16 cellular contexts compared by ENCODE assay signal in genomic region chr21:43639470-43640178, GRCh38. TPM values are rescaled to one million over a fixed set of nuclear protein-coding genes. Genes with fewer than 3 reads are reported as not detected.
DNase-seq lines count a peak whose midpoint lies in the region; ATAC-seq, FAIRE-seq and TF ChIP-seq lines count a peak whose summit lies in the region.
"Had no signal": no experiment of that assay in that cellular context is flagged by ENCODE, and none has a peak within 500 bp of the region (broad histone marks: within the 10 kb centered on the region; RNA-seq: fewer than 3 reads in every experiment).

No MANE protein-coding gene starts in this region.

- no peaks in the 10 kb centered on the region for H3K36me3 Mint-ChIP-seq in activated T-helper 17 cell treated with anti-CD3 and anti-CD28 coated beads, Interleukin-2, amount 50 U/mL, for 72 hours (ENCODE audit: low read depth)
- H3K36me3 Mint-ChIP-seq: natural killer cell treated with Interleukin-12 subunit alpha and Interleukin-12 subunit beta and Interleukin-15 and Interleukin-18, amount 100 ng/mL, for 72 hours had no signal

- H3K27me3 Mint-ChIP-seq in activated T-helper 17 cell treated with anti-CD3 and anti-CD28 coated beads, Interleukin-2, amount 50 U/mL, for 72 hours: no peaks in the 10 kb centered on the region
- H3K27me3 Mint-ChIP-seq: natural killer cell treated with Interleukin-12 subunit alpha and Interleukin-12 subunit beta and Interleukin-15 and Interleukin-18, amount 100 ng/mL, for 72 hours had no signal

- no peak for TF ChIP-seq POLR2A in gastroesophageal sphincter (IDR thresholded peaks at IDR 0.05)

- no peak overlapping the region for H3K9ac ChIP-seq in kidney (ENCODE audit: low read length in 2 of 2)
- H3K9ac ChIP-seq: BLaER1 treated with 17β-estradiol and CSF1 and Interleukin-3, amounts not matched to agents 10 nM and 100 nM had no signal

- ATAC-seq in activated T-helper 17 cell treated with anti-CD3 and anti-CD28 coated beads, Interleukin-2, amount 50 U/mL, for 72 hours (replicated peaks): no peak
- ATAC-seq in HG03045 (IDR thresholded peaks at IDR 0.05; ENCODE audit: unreplicated experiment) (no peak), gastroesophageal sphincter (no peak)
- ATAC-seq: natural killer cell treated with Interleukin-12 subunit alpha and Interleukin-12 subunit beta and Interleukin-15 and Interleukin-18, amount 100 ng/mL, for 72 hours; upper lobe of right lung had no signal

- peak; percentile 66 for DNase-seq in AG04449 (ENCODE audit: low read depth, low spot score)
- DNase-seq in HPDE6-E6E7 (ENCODE audit: extremely low spot score): peak; percentile 21
- peak; percentile 39 for DNase-seq in hepatocyte (ENCODE audit: low spot score)
- DNase-seq in NCI-H510A treated with DMSO at 0.1 percent for 48 hours (lab: John Stamatoyannopoulos, UW): no peak
- no peak for DNase-seq in kidney
- DNase-seq: activated CD4-positive, CD25-positive, alpha-beta regulatory T cell treated with anti-CD3 and anti-CD28 coated beads, Interleukin-2, amount 50 U/mL, for 72 hours; body of pancreas; NCI-H524; upper lobe of right lung had no signal

- no peak overlapping the region for H2AFZ ChIP-seq in hepatocyte

- H3K4me1 Mint-ChIP-seq in activated T-helper 17 cell treated with anti-CD3 and anti-CD28 coated beads, Interleukin-2, amount 50 U/mL, for 72 hours: peaks cover 4% of the 10 kb centered on the region

- H3K9me3 ChIP-seq in hepatocyte (ENCODE audit: low read depth) (no peaks in the 10 kb centered on the region), gastroesophageal sphincter (no peaks in the 10 kb centered on the region), kidney (ENCODE audit: control insufficient read depth in 1 of 2, low read length in 2 of 2) (no peaks in the 10 kb centered on the region)
- H3K9me3 ChIP-seq: BLaER1 treated with 17β-estradiol and CSF1 and Interleukin-3, amounts not matched to agents 10 nM and 100 nM; body of pancreas; SJSA1; upper lobe of right lung had no signal

- peaks cover 7% of the 10 kb centered on the region for H3K4me1 ChIP-seq in hepatocyte (ENCODE audit: insufficient read depth)
- H3K4me1 ChIP-seq in gastroesophageal sphincter: no peaks in the 10 kb centered on the region
- H3K4me1 ChIP-seq in kidney (ENCODE audit: control insufficient read depth in 1 of 2, insufficient read depth in 1 of 2, low read depth in 1 of 2, low read length in 2 of 2): no peaks in the 10 kb centered on the region

- no peaks in the 10 kb centered on the region for H3K9me2 ChIP-seq in hepatocyte (replicated peaks; ENCODE audit: insufficient read depth)

- TF ChIP-seq CTCF in AG04449 (IDR thresholded peaks at IDR 0.05; ENCODE audit: insufficient read depth, low read length, missing control alignments) (no peak), hepatocyte (IDR thresholded peaks at IDR 0.05; ENCODE audit: poor library complexity) (no peak), gastroesophageal sphincter (IDR thresholded peaks at IDR 0.05) (no peak), kidney (IDR thresholded peaks at IDR 0.05; ENCODE audit: borderline replicate concordance, extremely low read depth, insufficient read depth) (no peak)

- no peaks in the 10 kb centered on the region for H3K79me2 ChIP-seq in hepatocyte

- H3K9me3 Mint-ChIP-seq in activated T-helper 17 cell treated with anti-CD3 and anti-CD28 coated beads, Interleukin-2, amount 50 U/mL, for 72 hours: no peaks in the 10 kb centered on the region
- H3K9me3 Mint-ChIP-seq: natural killer cell treated with Interleukin-12 subunit alpha and Interleukin-12 subunit beta and Interleukin-15 and Interleukin-18, amount 100 ng/mL, for 72 hours had no signal

- H3K27me3 ChIP-seq in hepatocyte (no peaks in the 10 kb centered on the region), gastroesophageal sphincter (no peaks in the 10 kb centered on the region)
- H3K27me3 ChIP-seq: BLaER1 treated with 17β-estradiol and CSF1 and Interleukin-3, amounts not matched to agents 10 nM and 100 nM; body of pancreas; SJSA1; upper lobe of right lung had no signal

- H3K27ac ChIP-seq in hepatocyte: peak overlapping the region; percentile 89
- no peak overlapping the region for H3K27ac ChIP-seq in gastroesophageal sphincter
- no peak overlapping the region for H3K27ac ChIP-seq in kidney (ENCODE audit: low read depth in 2 of 2, low read length in 2 of 2)
- H3K27ac ChIP-seq: BLaER1 treated with 17β-estradiol and CSF1 and Interleukin-3, amounts not matched to agents 10 nM and 100 nM; body of pancreas; SJSA1; upper lobe of right lung had no signal

- POLR2A ChIA-PET in AG04449 (lab: Yijun Ruan, JAX): interaction anchor here (1.2 kb wide), 1 partner anchor 39 kb away, joined by 3 read pairs; no protein-coding TSS in a partner anchor

- peak overlapping the region; percentile 34 for H3K27ac Mint-ChIP-seq in activated T-helper 17 cell treated with anti-CD3 and anti-CD28 coated beads, Interleukin-2, amount 50 U/mL, for 72 hours
- H3K27ac Mint-ChIP-seq: natural killer cell treated with Interleukin-12 subunit alpha and Interleukin-12 subunit beta and Interleukin-15 and Interleukin-18, amount 100 ng/mL, for 72 hours had no signal

- H3K36me3 ChIP-seq in hepatocyte (replicated peaks; ENCODE audit: insufficient read depth, low read depth) (no peaks in the 10 kb centered on the region), gastroesophageal sphincter (no peaks in the 10 kb centered on the region), kidney (ENCODE audit: control insufficient read depth in 1 of 2, insufficient read depth in 2 of 2, low read length in 2 of 2) (no peaks in the 10 kb centered on the region)
- H3K36me3 ChIP-seq: BLaER1 treated with 17β-estradiol and CSF1 and Interleukin-3, amounts not matched to agents 10 nM and 100 nM; SJSA1; upper lobe of right lung had no signal

- intact Hi-C loops in kidney (cut with DNase I): no loop called here

- H3K4me2 ChIP-seq in hepatocyte: no peak overlapping the region
- H3K4me2 ChIP-seq: BLaER1 treated with 17β-estradiol and CSF1 and Interleukin-3, amounts not matched to agents 10 nM and 100 nM had no signal

- H3K4me3 ChIP-seq in AG04449 (ENCODE audit: low read depth, low read length) (no peak overlapping the region), hepatocyte (no peak overlapping the region), gastroesophageal sphincter (no peak overlapping the region), kidney (ENCODE audit: low read length in 2 of 2) (no peak overlapping the region)
- H3K4me3 ChIP-seq: BLaER1 treated with 17β-estradiol and CSF1 and Interleukin-3, amounts not matched to agents 10 nM and 100 nM; body of pancreas; SJSA1; upper lobe of right lung had no signal

- TF ChIP-seq EP300 in gastroesophageal sphincter (IDR thresholded peaks at IDR 0.05): no peak

- no peaks in the 10 kb centered on the region for H4K20me1 ChIP-seq in hepatocyte (ENCODE audit: insufficient read depth, poor library complexity, severe bottlenecking)
- H4K20me1 ChIP-seq: BLaER1 treated with 17β-estradiol and CSF1 and Interleukin-3, amounts not matched to agents 10 nM and 100 nM had no signal

- 74% methylated on average over 5 of the region's 5 CpGs for WGBS in hepatocyte (ENCODE audit: low lambda C conversion rate, missing lambda C conversion rate)
- WGBS in gastroesophageal sphincter (ENCODE audit: low coverage in 1 of 2), 2 donors: 74 to 77% methylated on average over 5 of the region's 5 CpGs

- CTCF ChIA-PET in AG04449 (lab: Yijun Ruan, JAX): interaction anchor here (1.7 kb wide), 1 partner anchor 11 kb away, joined by 6 read pairs; no protein-coding TSS in a partner anchor

- no peak for FAIRE-seq in kidney (lab: Jason Lieb, UNC)
- FAIRE-seq: islet of Langerhans had no signal

- no peak overlapping the region for H3K4me3 Mint-ChIP-seq in activated T-helper 17 cell treated with anti-CD3 and anti-CD28 coated beads, Interleukin-2, amount 50 U/mL, for 72 hours
- H3K4me3 Mint-ChIP-seq: natural killer cell treated with Interleukin-12 subunit alpha and Interleukin-12 subunit beta and Interleukin-15 and Interleukin-18, amount 100 ng/mL, for 72 hours had no signal

RNA-seq across cellular contexts. Expression of gene HSF2BP, which starts 19.7 kb away (rescaled TPM):
- 1 to 10 TPM in 1 of 2 donors, under 1 TPM in 1; 0.50 to 1.0 TPM for total RNA-seq in activated T-helper 17 cell treated with anti-CD3 and anti-CD28 coated beads, Interleukin-2, amount 50 U/mL, for 72 hours
- 1.4 and 2.1 TPM in 2 replicates for total RNA-seq in hepatocyte
- polyA plus RNA-seq in hepatocyte: 1.3 and 3.1 TPM in 2 replicates
- total RNA-seq in gastroesophageal sphincter: 1 to 10 TPM in 2 of 4 donors, under 1 TPM in 2; 0.40 to 2.4 (median 1.2) TPM
- total RNA-seq in kidney: 0.60 TPM
- polyA plus RNA-seq in kidney (ENCODE audit: insufficient read depth, low read depth, low replicate concordance): 0.19 TPM

RNA-seq across cellular contexts. Expression of gene RRP1B, which starts 19.7 kb away (rescaled TPM):
- 10 to 100 TPM; 34.5 to 76.3 TPM for total RNA-seq in activated T-helper 17 cell treated with anti-CD3 and anti-CD28 coated beads, Interleukin-2, amount 50 U/mL, for 72 hours
- total RNA-seq in hepatocyte (19.2 and 20.3 TPM in 2 replicates), gastroesophageal sphincter (10 to 100 TPM; 17.8 to 23.7 (median 21.2) TPM), kidney (17.8 TPM)
- polyA plus RNA-seq in hepatocyte (16.5 and 18.6 TPM in 2 replicates), kidney (ENCODE audit: insufficient read depth, low read depth, low replicate concordance) (5.0 TPM)

Comparison
In these comparisons a context has a peak if more than half of its experiments do, and no peak if none do; other contexts are left out.
1. DNase-seq: peak in AG04449 (single experiment), HPDE6-E6E7 (single experiment) and hepatocyte (single experiment); none in NCI-H510A treated with DMSO at 0.1 percent for 48 hours (single experiment) and kidney (single experiment).